11 cellular contexts compared by ENCODE assay signal in genomic region chr7:11120068-11120664, GRCh38.
DNase-seq lines count a peak whose midpoint lies in the region; ATAC-seq and TF ChIP-seq lines count a peak whose summit lies in the region.
"Had no signal": no experiment of that assay in that cellular context is flagged by ENCODE, and none has a peak within 500 bp of the region (broad histone marks: within the 10 kb centered on the region; RNA-seq: fewer than 3 reads in every experiment).

No MANE protein-coding gene starts in this region.

- peaks cover 29% of the 10 kb centered on the region for H3K4me1 Mint-ChIP-seq in T-helper 2 cell treated with Interferon-gamma antibody and Interleukin-4, amounts not matched to agents 5 μg/mL and 100 μg/mL, for 36 hours (ENCODE audit: low read depth)
- H3K4me1 Mint-ChIP-seq in activated T-helper 1 cell treated with anti-CD3 and anti-CD28 coated beads, Interleukin-12 subunit alpha, Interleukin-12 subunit beta, Interleukin-2, Interleukin-4 antibody, amounts not matched to agents 30 ng/mL and 10 ng/mL and 1 ng/mL, durations not matched to agents 14 hours and 24 hours and 36 hours (ENCODE audit: low read depth): peaks cover 27% of the 10 kb centered on the region

- intact Hi-C loops in activated T-helper 1 cell treated with anti-CD3 and anti-CD28 coated beads, Interleukin-12 subunit alpha, Interleukin-12 subunit beta, Interleukin-2, Interleukin-4 antibody, amounts not matched to agents 30 ng/mL and 10 ng/mL and 1 ng/mL, durations not matched to agents 14 hours and 24 hours and 36 hours (cut with micrococcal nuclease): loop anchor here (1.0 to 5.0 kb wide), 5 partner anchors 10 to 180 kb away; partner anchors contain the start of gene PHF14

- no peak for DNase-seq in T-helper 2 cell treated with Interferon-gamma antibody and Interleukin-4, amounts not matched to agents 5 μg/mL and 100 μg/mL, for 36 hours (ENCODE audit: low spot score)
- DNase-seq in T-helper 2 cell (no peak), HuH-7 (ENCODE audit: low spot score) (no peak), GM13976 (ENCODE audit: low spot score) (no peak)
- DNase-seq in activated T-helper 1 cell treated with anti-CD3 and anti-CD28 coated beads, Interleukin-12 subunit alpha, Interleukin-12 subunit beta, Interleukin-2, Interleukin-4 antibody, amounts not matched to agents 30 ng/mL and 10 ng/mL and 1 ng/mL, durations not matched to agents 14 hours and 24 hours and 36 hours (ENCODE audit: low spot score): no peak
- DNase-seq: DMS79 treated with DMSO at 0.1 percent for 48 hours, NCI-H526 treated with DMSO at 0.1 percent for 48 hours had no signal

- H3K4me3 Mint-ChIP-seq in T-helper 2 cell treated with Interferon-gamma antibody and Interleukin-4, amounts not matched to agents 5 μg/mL and 100 μg/mL, for 36 hours: peak overlapping the region; percentile 33
- H3K4me3 Mint-ChIP-seq in activated T-helper 1 cell treated with anti-CD3 and anti-CD28 coated beads, Interleukin-12 subunit alpha, Interleukin-12 subunit beta, Interleukin-2, Interleukin-4 antibody, amounts not matched to agents 30 ng/mL and 10 ng/mL and 1 ng/mL, durations not matched to agents 14 hours and 24 hours and 36 hours: peak overlapping the region; percentile 40

- ATAC-seq in GM21447 (IDR thresholded peaks at IDR 0.05; ENCODE audit: unreplicated experiment) (peak; percentile 79), HG03064 (IDR thresholded peaks at IDR 0.05; ENCODE audit: low read depth, unreplicated experiment) (peak; percentile 81)
- ATAC-seq in activated CD4-positive, CD25-positive, alpha-beta regulatory T cell treated with anti-CD3 and anti-CD28 coated beads, Interleukin-2, amount 50 U/mL, for 24 hours: no peak
- ATAC-seq: HCT116 had no signal

- peak overlapping the region; percentile 74 for H3K27ac Mint-ChIP-seq in T-helper 2 cell treated with Interferon-gamma antibody and Interleukin-4, amounts not matched to agents 5 μg/mL and 100 μg/mL, for 36 hours
- H3K27ac Mint-ChIP-seq in activated T-helper 1 cell treated with anti-CD3 and anti-CD28 coated beads, Interleukin-12 subunit alpha, Interleukin-12 subunit beta, Interleukin-2, Interleukin-4 antibody, amounts not matched to agents 30 ng/mL and 10 ng/mL and 1 ng/mL, durations not matched to agents 14 hours and 24 hours and 36 hours: peak overlapping the region; percentile 71

- in situ Hi-C loops in GM13976 (cut with MboI; ENCODE audit: low sequenced_read_pairs, unreplicated experiment): no loop called here

- H3K36me3 Mint-ChIP-seq in T-helper 2 cell treated with Interferon-gamma antibody and Interleukin-4, amounts not matched to agents 5 μg/mL and 100 μg/mL, for 36 hours (ENCODE audit: low read depth): peaks cover 11% of the 10 kb centered on the region
- peaks cover 9% of the 10 kb centered on the region for H3K36me3 Mint-ChIP-seq in activated T-helper 1 cell treated with anti-CD3 and anti-CD28 coated beads, Interleukin-12 subunit alpha, Interleukin-12 subunit beta, Interleukin-2, Interleukin-4 antibody, amounts not matched to agents 30 ng/mL and 10 ng/mL and 1 ng/mL, durations not matched to agents 14 hours and 24 hours and 36 hours (ENCODE audit: low read depth)

- no peaks in the 10 kb centered on the region for H3K27me3 Mint-ChIP-seq in T-helper 2 cell treated with Interferon-gamma antibody and Interleukin-4, amounts not matched to agents 5 μg/mL and 100 μg/mL, for 36 hours (ENCODE audit: low read depth)
- H3K27me3 Mint-ChIP-seq in activated T-helper 1 cell treated with anti-CD3 and anti-CD28 coated beads, Interleukin-12 subunit alpha, Interleukin-12 subunit beta, Interleukin-2, Interleukin-4 antibody, amounts not matched to agents 30 ng/mL and 10 ng/mL and 1 ng/mL, durations not matched to agents 14 hours and 24 hours and 36 hours (ENCODE audit: insufficient read depth): no peaks in the 10 kb centered on the region

- TF ChIP-seq CTCF in GM13976 (IDR thresholded peaks at IDR 0.05; ENCODE audit: borderline replicate concordance, control extremely low read depth, extremely low read depth, insufficient read depth, missing control alignments): no peak

- no peaks in the 10 kb centered on the region for H3K9me3 Mint-ChIP-seq in T-helper 2 cell treated with Interferon-gamma antibody and Interleukin-4, amounts not matched to agents 5 μg/mL and 100 μg/mL, for 36 hours
- H3K9me3 Mint-ChIP-seq in activated T-helper 1 cell treated with anti-CD3 and anti-CD28 coated beads, Interleukin-12 subunit alpha, Interleukin-12 subunit beta, Interleukin-2, Interleukin-4 antibody, amounts not matched to agents 30 ng/mL and 10 ng/mL and 1 ng/mL, durations not matched to agents 14 hours and 24 hours and 36 hours: no peaks in the 10 kb centered on the region

Comparison
In these comparisons a context has a peak if more than half of its experiments do, and no peak if none do; other contexts are left out.
1. ATAC-seq: peak in GM21447 (single experiment) and HG03064 (single experiment); none in activated CD4-positive, CD25-positive, alpha-beta regulatory T cell treated with anti-CD3 and anti-CD28 coated beads, Interleukin-2, amount 50 U/mL, for 24 hours (0 of 2).